In genomic region chr16:82924075-82924854, GRCh38 we compare ENCODE assay signal across 20 cellular contexts.
DNase-seq lines count a peak whose midpoint lies in the region; ATAC-seq and TF ChIP-seq lines count a peak whose summit lies in the region.
"Had no signal": no experiment of that assay in that cellular context is flagged by ENCODE, and none has a peak within 500 bp of the region (broad histone marks: within the 10 kb centered on the region; RNA-seq: fewer than 3 reads in every experiment).

No MANE protein-coding gene starts in this region.

- no peak overlapping the region for H3K9ac ChIP-seq in BLaER1

- H3K27ac ChIP-seq in BLaER1: no peak overlapping the region
- no peak overlapping the region for H3K27ac ChIP-seq in CD4-positive, alpha-beta T cell (ENCODE audit: low read depth, low read length)
- H3K27ac ChIP-seq in dorsolateral prefrontal cortex: no peak overlapping the region

- H3K36me3 Mint-ChIP-seq in CD4-positive, alpha-beta T cell (ENCODE audit: low read depth): no peaks in the 10 kb centered on the region
- H3K36me3 Mint-ChIP-seq: activated naive CD8-positive, alpha-beta T cell; stimulated activated memory B cell treated with anti-CD40 and anti-IgM and Interleukin-4, amounts not matched to agents 10 μg/mL and 1 μg/mL and 100 μg/mL, for 72 hours; type B pancreatic cell; WTC11 had no signal

- H3K4me3 Mint-ChIP-seq in CD4-positive, alpha-beta T cell: no peak overlapping the region
- H3K4me3 Mint-ChIP-seq: activated naive CD8-positive, alpha-beta T cell; nephron progenitor cell; stimulated activated memory B cell treated with anti-CD40 and anti-IgM and Interleukin-4, amounts not matched to agents 10 μg/mL and 1 μg/mL and 100 μg/mL, for 72 hours; type B pancreatic cell; WTC11 had no signal

- peak; percentile 24 for ATAC-seq in CD4-positive, alpha-beta T cell (ENCODE audit: poor library complexity)
- no peak for ATAC-seq in GM21423 (IDR thresholded peaks at IDR 0.05; ENCODE audit: unreplicated experiment)
- ATAC-seq: Right ventricle myocardium inferior; stimulated activated memory B cell treated with anti-CD40 and anti-IgM and Interleukin-4, amounts not matched to agents 10 μg/mL and 1 μg/mL and 100 μg/mL, for 72 hours; WTC11 had no signal

- peaks cover 11% of the 10 kb centered on the region; the same call in 1 of the 2 replicates for H3K27me3 ChIP-seq in BLaER1
- H3K27me3 ChIP-seq in CD4-positive, alpha-beta T cell (ENCODE audit: control insufficient read depth, insufficient read depth, low read length): no peaks in the 10 kb centered on the region
- H3K27me3 ChIP-seq in dorsolateral prefrontal cortex: no peaks in the 10 kb centered on the region
- H3K27me3 ChIP-seq: BE2C had no signal

- CTCF ChIA-PET in CD4-positive, alpha-beta T cell (lab: Charles Lee): no interaction called here

- peaks cover 11% of the 10 kb centered on the region for H3K9me3 Mint-ChIP-seq in CD4-positive, alpha-beta T cell
- H3K9me3 Mint-ChIP-seq: type B pancreatic cell had no signal

- peaks cover 3% of the 10 kb centered on the region; the same call in 1 of the 2 replicates for H3K9me3 ChIP-seq in BLaER1
- H3K9me3 ChIP-seq in CD4-positive, alpha-beta T cell (ENCODE audit: control insufficient read depth, low read length): no peaks in the 10 kb centered on the region
- H3K9me3 ChIP-seq: BE2C had no signal

- H3K27ac Mint-ChIP-seq in CD4-positive, alpha-beta T cell: no peak overlapping the region
- H3K27ac Mint-ChIP-seq: activated naive CD8-positive, alpha-beta T cell; nephron progenitor cell; stimulated activated memory B cell treated with anti-CD40 and anti-IgM and Interleukin-4, amounts not matched to agents 10 μg/mL and 1 μg/mL and 100 μg/mL, for 72 hours; type B pancreatic cell; WTC11 had no signal

- POLR2A ChIA-PET in CD4-positive, alpha-beta T cell (lab: Charles Lee): no interaction called here

- H3K27me3 Mint-ChIP-seq in CD4-positive, alpha-beta T cell: peaks cover 26% of the 10 kb centered on the region
- H3K27me3 Mint-ChIP-seq: activated naive CD8-positive, alpha-beta T cell; type B pancreatic cell had no signal

- H4K20me1 ChIP-seq in BLaER1: no peaks in the 10 kb centered on the region

- peaks cover 18% of the 10 kb centered on the region for H3K4me1 ChIP-seq in BLaER1
- H3K4me1 ChIP-seq: BE2C had no signal

- no peak for TF ChIP-seq CTCF in CD4-positive, alpha-beta T cell (IDR thresholded peaks at IDR 0.05)
- TF ChIP-seq CTCF in epithelial cell of esophagus (IDR thresholded peaks at IDR 0.05; ENCODE audit: insufficient read depth, low read depth, low read length, missing control alignments) (no peak), dorsolateral prefrontal cortex (IDR thresholded peaks at IDR 0.05 in 54 of 56, conservative IDR thresholded peaks at IDR 0.05 in 2 of 56; ENCODE audit: low read depth in 1 of 56, partially characterized antibody in 56 of 56) (no peak), GM13976 (IDR thresholded peaks at IDR 0.05; ENCODE audit: borderline replicate concordance, control extremely low read depth, extremely low read depth, insufficient read depth, missing control alignments) (no peak)

- in situ Hi-C loops in GM13976 (cut with MboI; ENCODE audit: low sequenced_read_pairs, unreplicated experiment): no loop called here

- no peak overlapping the region for H3K4me3 ChIP-seq in BLaER1
- H3K4me3 ChIP-seq in epithelial cell of esophagus (ENCODE audit: low read length): no peak overlapping the region
- H3K4me3 ChIP-seq in dorsolateral prefrontal cortex: no peak overlapping the region

- H3K4me1 Mint-ChIP-seq in CD4-positive, alpha-beta T cell (ENCODE audit: low read depth): peaks cover 15% of the 10 kb centered on the region
- H3K4me1 Mint-ChIP-seq: WTC11 had no signal

- intact Hi-C loops in CD4-positive, alpha-beta T cell (cut with DNase I, micrococcal nuclease): no loop called here
- intact Hi-C loops in dorsolateral prefrontal cortex (cut with DNase I): no loop called here

- DNase-seq in CD4-positive, alpha-beta T cell: no peak
- DNase-seq in NCI-H774 (lab: John Stamatoyannopoulos, UW) (peak; percentile 6), epithelial cell of esophagus (ENCODE audit: low read depth) (peak; percentile 40), dorsolateral prefrontal cortex (no peak), GM13976 (ENCODE audit: low spot score) (no peak), NCI-H1930 (lab: John Stamatoyannopoulos, UW) (no peak)
- DNase-seq: BE2C; DMS79; HCEC 1CT; mesenchymal stem cell; NCI-H1417 treated with DMSO at 0.1 percent for 48 hours; nephron progenitor cell; stimulated activated CD4-positive, alpha-beta T cell treated with anti-CD3 and anti-CD28 coated beads, Interleukin-12 subunit alpha, Interleukin-12 subunit beta, amount 100 ng/mL, for 4 hours had no signal

- peak overlapping the region; percentile 65 for H3K4me2 ChIP-seq in BLaER1

- no peaks in the 10 kb centered on the region for H3K36me3 ChIP-seq in BLaER1
- H3K36me3 ChIP-seq: BE2C had no signal

Comparison
In these comparisons a context has a peak if more than half of its experiments do, and no peak if none do; other contexts are left out.
1. DNase-seq: peak in NCI-H774 (single experiment) and epithelial cell of esophagus (single experiment); none in CD4-positive, alpha-beta T cell (0 of 10), dorsolateral prefrontal cortex (0 of 10), GM13976 (single experiment) and NCI-H1930 (0 of 2).